In genomic region chrX:28188526-28188925, GRCh38 we compare ENCODE assay signal across 17 cellular contexts.
"Had no signal": no experiment of that assay in that cellular context is flagged by ENCODE, and none has a peak within 500 bp of the region (broad histone marks: within the 10 kb centered on the region; RNA-seq: fewer than 3 reads in every experiment).

No MANE protein-coding gene starts in this region.

- H3K27me3 ChIP-seq: adrenal gland, esophagus muscularis mucosa, transverse colon, uterus had no signal

- H3K27ac ChIP-seq: adrenal gland, coronary artery, esophagus muscularis mucosa, transverse colon, uterus had no signal

- H3K4me1 ChIP-seq: adrenal gland, esophagus muscularis mucosa, transverse colon, uterus had no signal

- FAIRE-seq: endometrium, TTC549 had no signal

- H3K36me3 ChIP-seq: adrenal gland, esophagus muscularis mucosa, transverse colon, uterus had no signal

- DNase-seq: activated CD4-positive, alpha-beta T cell treated with anti-CD3 and anti-CD28 coated beads, Interleukin-2, amount 50 U/mL, for 4 hours; activated effector memory CD4-positive, alpha-beta T cell treated with anti-CD3 and anti-CD28 coated beads, Interleukin-2, amount 50 U/mL, for 16 hours; activated T-cell treated with anti-CD3 and anti-CD28 coated beads, Interleukin-2, amount 50 U/mL, for 72 hours; adrenal gland; central memory CD4-positive, alpha-beta T cell; midbrain; occipital lobe; posterior cingulate gyrus; stimulated activated CD4-positive, alpha-beta T cell treated with anti-CD3 and anti-CD28 coated beads, Interleukin-2, amount 100 ng/mL, for 24 hours; stimulated activated naive CD8-positive, alpha-beta T cell treated with anti-CD3 and anti-CD28 coated beads, Interleukin-15, Interleukin-2, amounts not matched to agents 100 U/mL and 50 U/mL, for 24 hours; transverse colon; uterus had no signal

- ATAC-seq: activated T-cell treated with anti-CD3 and anti-CD28 coated beads, Interleukin-2, amount 50 U/mL, for 72 hours; stimulated activated naive CD8-positive, alpha-beta T cell treated with anti-CD3 and anti-CD28 coated beads, Interleukin-15, Interleukin-2, amounts not matched to agents 100 U/mL and 50 U/mL, for 24 hours had no signal

- H3K4me3 ChIP-seq: adrenal gland, coronary artery, esophagus muscularis mucosa, lung, transverse colon, uterus had no signal

- H3K9me3 ChIP-seq: adrenal gland, esophagus muscularis mucosa, transverse colon, uterus had no signal
